In genomic region chr14:99502989-99503421, GRCh38 we compare ENCODE assay signal across 25 cellular contexts. TPM values are rescaled to one million over a fixed set of nuclear protein-coding genes. Genes with fewer than 3 reads are reported as not detected.
A peak's percentile ranks its signal among the peaks of the same experiment; 100 is the strongest.
DNase-seq lines count a peak whose midpoint lies in the region; ATAC-seq, FAIRE-seq and TF ChIP-seq lines count a peak whose summit lies in the region.
"Had no signal": no experiment of that assay in that cellular context is flagged by ENCODE, and none has a peak within 500 bp of the region (broad histone marks: within the 10 kb centered on the region; RNA-seq: fewer than 3 reads in every experiment).

No MANE protein-coding gene starts in this region.

- no peak for TF ChIP-seq EP300 in H1 (IDR thresholded peaks at IDR 0.05; ENCODE audit: borderline replicate concordance in 1 of 2, low read depth in 2 of 2, low read length in 2 of 2)

- H3K9me3 Mint-ChIP-seq in GM23338 = no peaks in the 10 kb centered on the region
- H3K9me3 Mint-ChIP-seq: activated naive CD4-positive, alpha-beta T cell treated with anti-CD3 and anti-CD28 coated beads, Interleukin-2, amount 50 U/mL, for 24 hours; memory B cell had no signal

- H3K27me3 ChIP-seq in BE2C = no peaks in the 10 kb centered on the region
- H3K27me3 ChIP-seq in GM23338 (ENCODE audit: insufficient read depth) = no peaks in the 10 kb centered on the region
- H3K27me3 ChIP-seq in H1 (replicated peaks in 1 of 4; ENCODE audit: control insufficient read depth in 3 of 4, extremely low read depth in 1 of 4, insufficient read depth in 3 of 4, low read length in 3 of 4) = no peaks in the 10 kb centered on the region
- H3K27me3 ChIP-seq in psoas muscle (ENCODE audit: insufficient read depth in 3 of 3, low read length in 2 of 3) = no peaks in the 10 kb centered on the region
- H3K27me3 ChIP-seq: BLaER1, stomach, tibial nerve had no signal

- H3K79me1 ChIP-seq in H1 (ENCODE audit: low read depth, low read length) = peaks cover 6% of the 10 kb centered on the region; the same call in 1 of the 2 replicates

- intact Hi-C loops in kidney (cut with DNase I) (no loop called here), psoas muscle (cut with DNase I) (no loop called here)

- no peak overlapping the region for H2BK20ac ChIP-seq in H1 (ENCODE audit: low read length)

- no peak overlapping the region for H3K4me3 ChIP-seq in BE2C (ENCODE audit: low read depth, low read length)
- peak overlapping the region; percentile 24; the same call in 1 of the 2 replicates for H3K4me3 ChIP-seq in GM23338
- H3K4me3 ChIP-seq in H1 (ENCODE audit: extremely low read depth in 1 of 4, insufficient read depth in 2 of 4, low read depth in 3 of 4, low read length in 4 of 4) = no peak overlapping the region; a peak in 1 of 8 replicates
- H3K4me3 ChIP-seq in kidney (ENCODE audit: low read length in 2 of 2) = no peak overlapping the region
- H3K4me3 ChIP-seq in psoas muscle = no peak overlapping the region
- H3K4me3 ChIP-seq: BLaER1, stomach, tibial nerve had no signal

- H3K9ac ChIP-seq in H1 (replicated peaks in 1 of 4; ENCODE audit: extremely low read depth in 1 of 4, low read depth in 3 of 4, low read length in 3 of 4) (no peak overlapping the region; a peak in 2 of 7 replicates), kidney (ENCODE audit: low read length in 2 of 2) (no peak overlapping the region)
- H3K9ac ChIP-seq: BLaER1 had no signal

- 51% methylated on average over 14 of the region's 14 CpGs; no CpG with 5 or more reads in 1 of the 2 experiments for WGBS in H1 (ENCODE audit: extremely low coverage in 1 of 2, insufficient coverage in 1 of 2, insufficient read length in 1 of 2, insufficient replicate concordance in 2 of 2, low coverage in 1 of 2, low lambda C conversion rate in 2 of 2, missing lambda C conversion rate in 1 of 2), 2 experiments
- WGBS in psoas muscle, 3 donors = 76 to 82% (median 80%) methylated on average over 14 of the region's 14 CpGs

- peak overlapping the region; percentile 47 for H3K4me3 Mint-ChIP-seq in GM23338
- H3K4me3 Mint-ChIP-seq: activated naive CD4-positive, alpha-beta T cell treated with anti-CD3 and anti-CD28 coated beads, Interleukin-2, amount 50 U/mL, for 24 hours; immature natural killer cell; memory B cell had no signal

- H3K9me2 ChIP-seq in GM23338 (ENCODE audit: insufficient read depth) = no peaks in the 10 kb centered on the region

- H3K79me2 ChIP-seq in GM23338 (replicated peaks; ENCODE audit: insufficient read depth) (no peaks in the 10 kb centered on the region), H1 (ENCODE audit: control insufficient read depth in 1 of 2, insufficient read depth in 2 of 2, low read length in 2 of 2) (no peaks in the 10 kb centered on the region)

- H3K23me2 ChIP-seq in H1 (ENCODE audit: low read depth, low read length) = no peaks in the 10 kb centered on the region

- TF ChIP-seq POLR2A in H1 (IDR thresholded peaks at IDR 0.05; ENCODE audit: control extremely low read depth in 1 of 2, low read depth in 2 of 2, low read length in 2 of 2) = no peak

- H4K91ac ChIP-seq in H1 (replicated peaks; ENCODE audit: insufficient read length, low read length) = peak overlapping the region; percentile 71

- no peak overlapping the region for H3K14ac ChIP-seq in H1 (ENCODE audit: insufficient read length)

- H3K36me3 ChIP-seq in BE2C = peaks cover 82% of the 10 kb centered on the region
- peaks cover 39% of the 10 kb centered on the region; the same call in 1 of the 2 replicates for H3K36me3 ChIP-seq in GM23338 (ENCODE audit: insufficient read depth)
- peaks cover 26 to 76% (median 48%) of the 10 kb centered on the region in 4 experiments for H3K36me3 ChIP-seq in H1 (ENCODE audit: control insufficient read depth in 2 of 4, insufficient read depth in 4 of 4, low read length in 3 of 4)
- peaks cover 38 to 53% of the 10 kb centered on the region in 2 donors for H3K36me3 ChIP-seq in kidney (ENCODE audit: control insufficient read depth in 1 of 2, insufficient read depth in 2 of 2, low read length in 2 of 2)
- H3K36me3 ChIP-seq in psoas muscle (ENCODE audit: insufficient read depth in 1 of 2, low read depth in 1 of 2) = peaks cover 21 to 100% of the 10 kb centered on the region in 2 donors

- peaks cover 10% of the 10 kb centered on the region for H3K4me1 Mint-ChIP-seq in GM23338
- H3K4me1 Mint-ChIP-seq: activated naive CD4-positive, alpha-beta T cell treated with anti-CD3 and anti-CD28 coated beads, Interleukin-2, amount 50 U/mL, for 24 hours; immature natural killer cell; memory B cell had no signal

- H4K5ac ChIP-seq in H1 (ENCODE audit: insufficient read length, low read depth, low read length) = no peak overlapping the region

- CTCF ChIA-PET in H1 (lab: Charles Lee; ENCODE audit: partially characterized antibody) = interaction anchor here (0.8 to 2.9 kb wide), 2 partner anchors 10 to 125 kb away, joined by 5 to 17 read pairs; no protein-coding TSS in a partner anchor

- H3K9me3 ChIP-seq in BE2C = no peaks in the 10 kb centered on the region
- no peaks in the 10 kb centered on the region for H3K9me3 ChIP-seq in H1 (ENCODE audit: insufficient read depth in 2 of 2, low read depth in 1 of 2, low read length in 1 of 2)
- no peaks in the 10 kb centered on the region for H3K9me3 ChIP-seq in kidney (ENCODE audit: control insufficient read depth in 1 of 2, low read length in 2 of 2)
- H3K9me3 ChIP-seq in psoas muscle = no peaks in the 10 kb centered on the region
- H3K9me3 ChIP-seq: BLaER1, stomach, tibial nerve had no signal

- peak overlapping the region; percentile 85 for H3K27ac Mint-ChIP-seq in GM23338
- H3K27ac Mint-ChIP-seq: activated naive CD4-positive, alpha-beta T cell treated with anti-CD3 and anti-CD28 coated beads, Interleukin-2, amount 50 U/mL, for 24 hours; memory B cell had no signal

- H2AFZ ChIP-seq in GM23338 (no peak overlapping the region), H1 (ENCODE audit: low read length) (no peak overlapping the region)

- POLR2A ChIA-PET in H1 (lab: Charles Lee; ENCODE audit: partially characterized antibody) = interaction anchor here (1.1 kb wide), 1 partner anchor 13 kb away, joined by 3 read pairs; no protein-coding TSS in a partner anchor

- H3K23ac ChIP-seq in H1 (ENCODE audit: insufficient read length) = no peak overlapping the region

- H2BK15ac ChIP-seq in H1 (ENCODE audit: low read length) = no peak overlapping the region

- H3K4me1 ChIP-seq in BE2C (no peaks in the 10 kb centered on the region), GM23338 (ENCODE audit: insufficient read depth) (peaks cover 23% of the 10 kb centered on the region), H1 (replicated peaks in 1 of 4; ENCODE audit: control insufficient read depth in 3 of 4, insufficient read depth in 4 of 4, low read length in 3 of 4) (peaks cover 0 to 13% (median 4%) of the 10 kb centered on the region in 4 experiments; a peak in 5 of 7 replicates), kidney (ENCODE audit: control insufficient read depth in 1 of 2, insufficient read depth in 1 of 2, low read depth in 1 of 2, low read length in 2 of 2) (no peaks in the 10 kb centered on the region), psoas muscle (no peaks in the 10 kb centered on the region)
- H3K4me1 ChIP-seq: BLaER1, tibial nerve had no signal

- H3K27ac ChIP-seq in GM23338 (ENCODE audit: low read depth) = peak overlapping the region; percentile 67
- peak overlapping the region; percentile 55 for H3K27ac ChIP-seq in H1 (ENCODE audit: low read depth, low read length)
- H3K27ac ChIP-seq in kidney (ENCODE audit: low read depth in 2 of 2, low read length in 2 of 2) = no peak overlapping the region
- no peak overlapping the region for H3K27ac ChIP-seq in psoas muscle
- H3K27ac ChIP-seq: BLaER1, stomach, tibial nerve had no signal

- ATAC-seq in GM23338 (peak; percentile 93), omental fat pad (ENCODE audit: low FRiP score) (no peak), psoas muscle (no peak), GM18498 (IDR thresholded peaks at IDR 0.05; ENCODE audit: unreplicated experiment) (no peak)
- ATAC-seq: left lobe of liver had no signal

- peak; percentile 24 for FAIRE-seq in H1 (lab: Jason Lieb, UNC)
- no peak for FAIRE-seq in kidney (lab: Jason Lieb, UNC)
- FAIRE-seq: bronchial epithelial cell, colon, GM18507, TTC549 had no signal

- peaks cover 66% of the 10 kb centered on the region for H3K36me3 Mint-ChIP-seq in GM23338 (ENCODE audit: low read depth)

- 0 out of 2 replicates have a peak, but pooled peaks cover 4% of the 10 kb centered on the region for H3F3A ChIP-seq in GM23338 (replicated peaks; ENCODE audit: low read depth)

- peak overlapping the region; percentile 63 for H3K4me2 ChIP-seq in GM23338
- H3K4me2 ChIP-seq in H1 (ENCODE audit: insufficient read depth in 1 of 2, low read depth in 2 of 2, low read length in 2 of 2) = peak overlapping the region; percentile 46 to 48; a peak in 3 of 4 replicates
- H3K4me2 ChIP-seq: BLaER1 had no signal

- H3K27me3 Mint-ChIP-seq in GM23338 (ENCODE audit: insufficient read depth, low read depth, poor library complexity) = peaks cover 2% of the 10 kb centered on the region
- H3K27me3 Mint-ChIP-seq: activated naive CD4-positive, alpha-beta T cell treated with anti-CD3 and anti-CD28 coated beads, Interleukin-2, amount 50 U/mL, for 24 hours; memory B cell had no signal

- no peak overlapping the region for H2BK120ac ChIP-seq in H1 (replicated peaks; ENCODE audit: low read depth, low read length)

- TF ChIP-seq RAD21 in H1 (IDR thresholded peaks at IDR 0.05 in 1 of 2, conservative IDR thresholded peaks at IDR 0.05 in 1 of 2; ENCODE audit: low read depth in 2 of 2, low read length in 2 of 2) = peak in 1 of 2 experiments; percentile 39; a peak in 2 of 4 replicates

- H2BK12ac ChIP-seq in H1 (ENCODE audit: low read depth, low read length) = peak overlapping the region; percentile 63

- H4K20me1 ChIP-seq in GM23338 (replicated peaks; ENCODE audit: insufficient read depth) (peaks cover 8% of the 10 kb centered on the region; the same call in 1 of the 2 replicates), H1 (replicated peaks in 1 of 2; ENCODE audit: control insufficient read depth in 1 of 2, insufficient read depth in 2 of 2, low read length in 2 of 2) (no peaks in the 10 kb centered on the region)

- TF ChIP-seq CTCF in BE2C (IDR thresholded peaks at IDR 0.05; ENCODE audit: low read depth, low read length) (0 out of 2 replicates have a peak, but pooled peaks have one; percentile 3), GM23338 (conservative IDR thresholded peaks at IDR 0.05; ENCODE audit: low read depth in 2 of 2) (peak; percentile 21 to 50; a peak in 1 of 4 replicates), H1 (IDR thresholded peaks at IDR 0.05; ENCODE audit: control extremely low read depth in 1 of 3, insufficient read depth in 1 of 3, low read depth in 1 of 3, low read length in 3 of 3) (peak; percentile 33 to 52 (median 42)), kidney (IDR thresholded peaks at IDR 0.05; ENCODE audit: borderline replicate concordance, extremely low read depth, insufficient read depth) (no peak), omental fat pad (IDR thresholded peaks at IDR 0.05) (no peak), psoas muscle (IDR thresholded peaks at IDR 0.05) (no peak)

- H4K8ac ChIP-seq in H1 (ENCODE audit: extremely low read depth, insufficient read depth, low read length) = no peak overlapping the region

- DNase-seq in BE2C (no peak), GM23338 (ENCODE audit: low spot score) (peak; percentile 77), H1 (ENCODE audit: low read depth in 1 of 2, low spot score in 2 of 2) (peak in 1 of 2 experiments; percentile 72), kidney (peak; percentile 38), omental fat pad (ENCODE audit: low spot score) (no peak), psoas muscle (no peak)
- DNase-seq: activated CD4-positive, alpha-beta T cell treated with anti-CD3 and anti-CD28 coated beads for 1 hour; effector CD4-positive, alpha-beta T cell; GDM1; immature natural killer cell; Kasumi-1; NCI-H1694; occipital lobe; RPMI8226; stomach had no signal

- H2AK5ac ChIP-seq in H1 (ENCODE audit: low read depth, low read length) = peak overlapping the region; percentile 79; the same call in 1 of the 2 replicates

- peak overlapping the region; percentile 85; the same call in 1 of the 2 replicates for H3K18ac ChIP-seq in H1 (ENCODE audit: extremely low read depth, low read length)

- H3K4ac ChIP-seq in H1 (replicated peaks; ENCODE audit: insufficient read length, low read depth, low read length) = no peak overlapping the region

- no peak overlapping the region for H3K56ac ChIP-seq in H1 (replicated peaks; ENCODE audit: insufficient read length, low read depth, low read length)

- H2BK5ac ChIP-seq in H1 (ENCODE audit: low read depth, low read length) = peak overlapping the region; percentile 95

RNA-seq across cellular contexts. Expression of gene CCNK, which starts 21.8 kb away (rescaled TPM):
- 59.7 TPM for polyA plus RNA-seq in BE2C (2012; ENCODE audit: insufficient read depth, insufficient read length, low read depth)
- 54.0 and 63.4 TPM in 2 replicates for total RNA-seq in GM23338 (2014; rRNA removed; shearing (Covaris generic))
- polyA plus RNA-seq in GM23338 (2016; fragmentation: Nextera tagmentation; extraction: Ambion mirVana) = 57.8 and 60.6 TPM in 2 replicates
- total RNA-seq in H1 (2021; fragmentation: NEBNext Ultra II Directional; extraction: Animal tissue kit (Norgen Biotek cat#: 25700)) = 81.9 and 82.7 TPM in 2 replicates
- polyA plus RNA-seq in H1 (2011; rRNA removed) = 10.7 and 14.7 TPM in 2 replicates
- polyA plus RNA-seq in H1 (2011; cell fraction: cytosol; rRNA removed) = 12.5 TPM
- polyA plus RNA-seq in H1 (2011; cell fraction: nucleus; rRNA removed) = 15.2 TPM
- 52.2 to 103 TPM (median 60.4 TPM) in 4 replicates for polyA plus RNA-seq in H1 (2012, experiment 1 of 2)
- 62.7 TPM for polyA plus RNA-seq in H1 (2012, experiment 2 of 2)
- 53.6 TPM for polyA plus RNA-seq in H1 (2013, experiment 1 of 2)
- 57.8 TPM for polyA plus RNA-seq in H1 (2013, experiment 2 of 2)
- 17.0 and 27.3 TPM in 2 replicates for polyA minus RNA-seq in H1 (2011; rRNA and poly(A)+ RNA removed)
- polyA minus RNA-seq in H1 (2011; cell fraction: cytosol; rRNA and poly(A)+ RNA removed) = 37.3 TPM
- polyA minus RNA-seq in H1 (2011; cell fraction: nucleus; rRNA and poly(A)+ RNA removed) = 21.9 TPM
- total RNA-seq in kidney = 40.6 TPM
- 12.8 TPM for polyA plus RNA-seq in kidney (ENCODE audit: insufficient read depth, low read depth, low replicate concordance)
- 10 to 100 TPM; 23.2 to 37.0 (median 34.7) TPM for total RNA-seq in omental fat pad
- 10 to 100 TPM; 31.1 to 53.2 (median 42.4) TPM for total RNA-seq in psoas muscle
- 10 to 100 TPM; 17.6 to 44.5 (median 27.7) TPM for polyA plus RNA-seq in psoas muscle

RNA-seq across cellular contexts. Expression of gene SETD3, which starts 22.3 kb away (rescaled TPM):
- 46.4 TPM for polyA plus RNA-seq in BE2C (2012; ENCODE audit: insufficient read depth, insufficient read length, low read depth)
- 68.0 and 76.2 TPM in 2 replicates for total RNA-seq in GM23338 (2014; rRNA removed; shearing (Covaris generic))
- 35.7 and 40.7 TPM in 2 replicates for polyA plus RNA-seq in GM23338 (2016; fragmentation: Nextera tagmentation; extraction: Ambion mirVana)
- total RNA-seq in H1 (2021; fragmentation: NEBNext Ultra II Directional; extraction: Animal tissue kit (Norgen Biotek cat#: 25700)) = 60.1 and 64.0 TPM in 2 replicates
- 16.0 and 24.0 TPM in 2 replicates for polyA plus RNA-seq in H1 (2011; rRNA removed)
- polyA plus RNA-seq in H1 (2011; cell fraction: cytosol; rRNA removed) = 25.0 TPM
- 18.3 TPM for polyA plus RNA-seq in H1 (2011; cell fraction: nucleus; rRNA removed)
- 33.2 to 61.8 TPM (median 36.0 TPM) in 4 replicates for polyA plus RNA-seq in H1 (2012, experiment 1 of 2)
- 7.7 TPM for polyA plus RNA-seq in H1 (2012, experiment 2 of 2)
- polyA plus RNA-seq in H1 (2013, experiment 1 of 2) = 42.9 TPM
- 46.9 TPM for polyA plus RNA-seq in H1 (2013, experiment 2 of 2)
- 44.8 and 60.0 TPM in 2 replicates for polyA minus RNA-seq in H1 (2011; rRNA and poly(A)+ RNA removed)
- 33.7 TPM for polyA minus RNA-seq in H1 (2011; cell fraction: cytosol; rRNA and poly(A)+ RNA removed)
- 68.5 TPM for polyA minus RNA-seq in H1 (2011; cell fraction: nucleus; rRNA and poly(A)+ RNA removed)
- total RNA-seq in kidney = 85.6 TPM
- polyA plus RNA-seq in kidney (ENCODE audit: insufficient read depth, low read depth, low replicate concordance) = 74.0 TPM
- total RNA-seq in omental fat pad = 10 to 100 TPM; 61.8 to 78.3 (median 70.1) TPM
- 100 to 1,000 TPM in 3 of 4 donors, 10 to 100 TPM in 1; 88.6 to 128 (median 125) TPM for total RNA-seq in psoas muscle
- polyA plus RNA-seq in psoas muscle = 100 to 1,000 TPM in 2 of 3 donors, 10 to 100 TPM in 1; 84.0 to 177 (median 113) TPM

Comparison
In these comparisons a context has a peak if more than half of its experiments do, and no peak if none do; other contexts are left out.
1. DNase-seq: peak in GM23338 (single experiment) and kidney (single experiment); none in BE2C (single experiment), omental fat pad (single experiment) and psoas muscle (0 of 2).
2. CTCF ChIP-seq: peak in BE2C (single experiment), GM23338 (2 of 2) and H1 (3 of 3); none in kidney (single experiment), omental fat pad (0 of 3) and psoas muscle (single experiment).
3. H3K27ac ChIP-seq: peak in GM23338 (single experiment) and H1 (single experiment); none in kidney (0 of 2) and psoas muscle (single experiment).